ENCODE assay signal across 8 cellular contexts in the genomic region with DNA sequence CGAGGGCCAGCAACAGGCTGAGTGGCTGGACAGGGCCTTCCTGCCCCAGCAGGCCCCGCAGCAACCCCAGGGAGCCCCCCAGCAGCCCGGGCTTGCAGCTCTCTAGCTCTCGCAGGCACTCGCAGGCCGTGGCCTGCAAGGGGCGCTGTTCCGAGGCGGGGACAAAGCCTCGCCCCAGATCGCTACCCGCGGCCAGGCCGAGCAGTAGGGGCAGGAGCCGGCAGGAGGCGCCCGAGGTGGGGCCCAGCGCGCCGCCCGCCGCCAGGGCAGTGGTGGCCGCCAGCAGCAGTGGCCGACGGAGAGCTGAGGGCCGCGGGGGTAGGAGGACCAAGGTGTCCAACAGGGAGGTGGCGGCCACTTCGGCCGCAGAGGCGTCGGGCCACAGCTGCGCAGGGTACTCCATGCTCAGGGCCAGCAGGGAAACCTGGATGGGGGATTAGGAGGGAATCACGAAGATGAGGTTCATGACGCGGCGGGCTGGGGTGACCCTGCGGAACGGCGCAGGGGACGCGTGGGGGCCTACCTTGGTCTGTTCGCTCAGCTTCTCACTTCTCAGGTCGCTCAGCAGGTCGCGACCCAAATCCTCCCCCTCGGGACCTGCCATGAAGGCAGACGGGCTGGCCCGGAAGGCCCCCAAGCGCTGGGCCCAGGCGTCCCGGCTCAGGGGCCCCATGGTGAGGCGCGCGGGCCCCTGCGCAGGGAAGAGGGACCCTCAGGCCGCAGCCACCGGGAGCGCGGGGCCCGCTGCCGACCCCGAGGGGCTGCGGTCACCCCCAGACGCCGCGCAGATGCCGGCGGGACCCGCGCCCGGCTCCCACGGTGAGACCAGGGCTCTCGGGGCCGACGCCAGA. TPM values are rescaled to one million over a fixed set of nuclear protein-coding genes. Genes with fewer than 3 reads are reported as not detected.
DNase-seq lines count a peak whose midpoint lies in the region; ATAC-seq and TF ChIP-seq lines count a peak whose summit lies in the region.

No MANE protein-coding gene starts in this region.

- no peaks in the 10 kb centered on the region for H3K27me3 ChIP-seq in mammary epithelial cell (ENCODE audit: insufficient read depth, low read length)

- H3K4me3 Mint-ChIP-seq in immature natural killer cell: peak overlapping the region; percentile 78 to 88 (median 82)

- H3K4me1 ChIP-seq in mammary epithelial cell (ENCODE audit: insufficient read depth, low read length): peaks cover 40% of the 10 kb centered on the region

- in situ Hi-C loops in mammary epithelial cell (cut with MboI; ENCODE audit: low sequenced_read_pairs in 2 of 2): loop anchor here in 1 of 2 donors (5.0 kb wide), 1 partner anchor 37 kb away; no protein-coding TSS in a partner anchor

- CTCF ChIA-PET in mammary epithelial cell (lab: Charles Lee; ENCODE audit: low non-redundant PET): interaction anchor here (0.5 to 0.6 kb wide), 3 partner anchors 36 to 41 kb away, joined by 3 to 13 read pairs (median 6); no protein-coding TSS in a partner anchor

- DNase-seq in NCI-H1930 (lab: John Stamatoyannopoulos, UW): peak; percentile 70 to 82
- DNase-seq in mammary epithelial cell: peak; percentile 74
- DNase-seq in immature natural killer cell: peak; percentile 80 to 82 (median 80)
- DNase-seq in smooth muscle cell of the brain vasculature (ENCODE audit: low read depth, low spot score): peak; percentile 45
- DNase-seq in cerebellar nuclear complex (lab: John Stamatoyannopoulos, UW): no peak

- H3K36me3 Mint-ChIP-seq in immature natural killer cell: no peaks in the 10 kb centered on the region

- peaks cover 0 to 2% (median 0%) of the 10 kb centered on the region in 6 donors for H3K9me3 Mint-ChIP-seq in immature natural killer cell

- peak overlapping the region in 5 of 6 donors; percentile 39 to 85 (median 70) for H3K27ac Mint-ChIP-seq in immature natural killer cell

- 5% methylated on average over 7 of the region's 76 CpGs for WGBS in mammary epithelial cell (ENCODE audit: low coverage, missing lambda C conversion rate)

- dilution Hi-C loops in mammary epithelial cell (cut with HindIII; ENCODE audit: low sequenced_read_pairs): loop anchor here (10.0 kb wide), 1 partner anchor 55 kb away; the partner anchor contains the start of gene RNASEH2C

- peaks cover 0 to 5% of the 10 kb centered on the region in 2 donors for H3K4me1 Mint-ChIP-seq in immature natural killer cell

- intact Hi-C loops in mammary epithelial cell (cut with micrococcal nuclease): loop anchor here (1.0 kb wide), 1 partner anchor 38 kb away; no protein-coding TSS in a partner anchor

- TSS peak; percentile 37 for BruUV-seq in mammary epithelial cell (replicated peaks; lab: Mats Ljungman, UMichigan)

- H3K4me3 ChIP-seq in WI38 (ENCODE audit: low read depth, low read length) (peak overlapping the region; percentile 78), mammary epithelial cell (replicated peaks in 1 of 3; ENCODE audit: insufficient read depth in 1 of 3, low read depth in 2 of 3, low read length in 3 of 3) (peak overlapping the region; percentile 83 to 93 (median 86))

- peak; percentile 7 for ATAC-seq in HG02588 (IDR thresholded peaks at IDR 0.05; ENCODE audit: unreplicated experiment)

- no peaks in the 10 kb centered on the region for H3K36me3 ChIP-seq in mammary epithelial cell (ENCODE audit: insufficient read depth, low read length)

- H3K4me2 ChIP-seq in mammary epithelial cell (ENCODE audit: insufficient read depth, low read depth, low read length): peak overlapping the region; percentile 95

- peak overlapping the region; percentile 82 for H2AFZ ChIP-seq in mammary epithelial cell (ENCODE audit: low read depth, low read length)

- peaks cover 49% of the 10 kb centered on the region for H3K79me2 ChIP-seq in mammary epithelial cell (ENCODE audit: insufficient read depth, low read length)

- peak overlapping the region; percentile 92 for H3K9ac ChIP-seq in mammary epithelial cell (ENCODE audit: insufficient read depth, low read length)

- no peaks in the 10 kb centered on the region for H3K9me3 ChIP-seq in mammary epithelial cell (replicated peaks; ENCODE audit: insufficient read depth, low read length)

- H4K20me1 ChIP-seq in mammary epithelial cell (ENCODE audit: insufficient read depth, low read length): no peaks in the 10 kb centered on the region

- TF ChIP-seq CTCF in GM12872 (IDR thresholded peaks at IDR 0.05; ENCODE audit: insufficient read depth, low read depth, low read length) (peak; percentile 93), WI38 (IDR thresholded peaks at IDR 0.05; ENCODE audit: low read depth, low read length) (peak; percentile 97), mammary epithelial cell (conservative IDR thresholded peaks at IDR 0.05 in 1 of 2, IDR thresholded peaks at IDR 0.05 in 1 of 2; ENCODE audit: extremely low read depth in 1 of 2, insufficient read depth in 1 of 2, low read depth in 1 of 2, low read length in 2 of 2) (peak; percentile 87 to 92)

- peaks cover 3 to 8% (median 7%) of the 10 kb centered on the region in 3 donors for H3K27me3 Mint-ChIP-seq in immature natural killer cell (ENCODE audit: low read depth in 3 of 3)

- peak overlapping the region; percentile 90 for H3K27ac ChIP-seq in mammary epithelial cell (ENCODE audit: insufficient read depth, low read depth, low read length)

RNA-seq across cellular contexts. Expression of gene AP5B1, which starts 0.6 kb away (rescaled TPM):
- 10 to 100 TPM; 10.5 to 14.5 TPM for total RNA-seq in mammary epithelial cell
- polyA plus RNA-seq in mammary epithelial cell (5.6 TPM), immature natural killer cell (10 to 100 TPM in 1 of 3 donors, 1 to 10 TPM in 2; 7.6 to 20.8 (median 8.2) TPM)
- polyA minus RNA-seq in mammary epithelial cell: 5.8 TPM

RNA-seq across cellular contexts. Expression of gene OVOL1, which starts 6.7 kb away (rescaled TPM):
- total RNA-seq in mammary epithelial cell: 1 to 10 TPM; 2.7 to 3.0 TPM
- polyA plus RNA-seq in mammary epithelial cell (2.3 TPM), immature natural killer cell (not detected)
- polyA minus RNA-seq in mammary epithelial cell: 0.47 TPM

RNA-seq across cellular contexts. Expression of gene SNX32, which starts 53.6 kb away (rescaled TPM):
- total RNA-seq in mammary epithelial cell: 1 to 10 TPM in 1 of 2 donors, under 1 TPM in 1; 0.85 to 1.5 TPM
- polyA plus RNA-seq in mammary epithelial cell: 0.15 TPM
- polyA minus RNA-seq in mammary epithelial cell: not detected
- polyA plus RNA-seq in immature natural killer cell: 1 to 10 TPM in 2 of 3 donors, under 1 TPM in 1; 0.30 to 1.7 (median 1.6) TPM

RNA-seq across cellular contexts. Expression of gene RNASEH2C, which starts 59.5 kb away (rescaled TPM):
- total RNA-seq in mammary epithelial cell: 10 to 100 TPM; 16.0 to 38.1 TPM
- polyA plus RNA-seq in mammary epithelial cell: 33.8 TPM
- 10.6 TPM for polyA minus RNA-seq in mammary epithelial cell
- 100 to 1,000 TPM in 2 of 3 donors, 10 to 100 TPM in 1; 37.4 to 160 (median 124) TPM for polyA plus RNA-seq in immature natural killer cell

Comparison
In these comparisons a context has a peak if more than half of its experiments do, and no peak if none do; other contexts are left out.
1. DNase-seq: peak in NCI-H1930 (2 of 2), mammary epithelial cell (single experiment), immature natural killer cell (3 of 3) and smooth muscle cell of the brain vasculature (single experiment); none in cerebellar nuclear complex (0 of 2).
2. Peak in every context shown above with its lines, with median percentiles within 50 percentile points of each other: CTCF ChIP-seq.